ENCODE assay signal across 17 cellular contexts in the genomic region with DNA sequence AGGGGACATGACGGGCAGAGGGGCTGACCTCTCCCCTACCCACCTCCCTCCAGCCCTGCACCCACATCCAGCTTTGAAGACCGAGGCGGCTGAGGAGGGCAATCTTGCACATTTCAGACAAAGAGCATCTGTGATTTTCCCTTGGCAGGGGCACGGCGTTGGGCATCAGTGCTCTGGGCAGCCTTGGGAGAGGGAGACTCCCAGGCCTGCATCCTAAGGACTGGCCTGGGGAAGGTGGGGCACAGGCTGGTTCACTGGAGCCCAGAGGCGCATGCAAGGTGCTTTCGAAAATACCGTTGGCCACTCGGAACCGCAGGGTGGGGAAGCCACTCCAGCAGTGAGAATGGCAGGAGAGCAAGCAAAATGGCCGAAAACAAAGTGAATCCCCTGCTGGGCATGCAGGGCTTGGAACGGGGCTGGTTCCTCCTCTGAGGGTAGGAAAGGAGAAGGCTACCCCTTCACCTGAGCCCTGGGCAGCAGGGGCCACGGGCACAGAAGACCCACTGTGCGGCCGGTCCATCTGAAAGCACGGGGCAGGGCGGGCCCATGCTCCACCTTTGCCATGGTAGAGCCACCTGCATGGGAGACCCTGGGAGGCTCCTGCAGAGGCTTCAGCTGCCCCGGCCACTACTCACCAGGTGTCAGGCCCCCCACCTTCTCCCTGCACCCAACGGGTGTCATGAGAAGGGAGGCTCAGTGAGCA. TPM values are rescaled to one million over a fixed set of nuclear protein-coding genes. Genes with fewer than 3 reads are reported as not detected.
DNase-seq lines count a peak whose midpoint lies in the region; ATAC-seq and TF ChIP-seq lines count a peak whose summit lies in the region.
"Had no signal": no experiment of that assay in that cellular context is flagged by ENCODE, and none has a peak within 500 bp of the region (broad histone marks: within the 10 kb centered on the region; RNA-seq: fewer than 3 reads in every experiment).

No MANE protein-coding gene starts in this region.

- no peaks in the 10 kb centered on the region for H3K36me3 ChIP-seq in prostate gland

- WGBS in prostate gland: 96% methylated on average over 19 of the region's 19 CpGs

- H3K4me3 ChIP-seq in prostate gland: no peak overlapping the region
- H3K4me3 ChIP-seq: GM12878, GM23248 had no signal

- H3K4me3 Mint-ChIP-seq in natural killer cell treated with Interleukin-12 subunit alpha and Interleukin-12 subunit beta and Interleukin-15 and Interleukin-18, amount 100 ng/mL, for 72 hours: no peak overlapping the region
- no peak overlapping the region for H3K4me3 Mint-ChIP-seq in natural killer cell
- H3K4me3 Mint-ChIP-seq: B cell; CD4-positive, alpha-beta T cell had no signal

- intact Hi-C loops in natural killer cell (cut with micrococcal nuclease) (no loop called here), sciatic nerve (cut with DNase I) (no loop called here), prostate gland (cut with DNase I) (no loop called here)

- H3K36me3 Mint-ChIP-seq in natural killer cell treated with Interleukin-12 subunit alpha and Interleukin-12 subunit beta and Interleukin-15 and Interleukin-18, amount 100 ng/mL, for 72 hours: no peaks in the 10 kb centered on the region
- H3K36me3 Mint-ChIP-seq in natural killer cell: no peaks in the 10 kb centered on the region

- DNase-seq in natural killer cell treated with Interleukin-12 subunit alpha and Interleukin-12 subunit beta and Interleukin-15 and Interleukin-18, amount 100 ng/mL, for 72 hours (ENCODE audit: low spot score): peak; percentile 20
- DNase-seq in natural killer cell (no peak), mesenteric fat pad (ENCODE audit: low spot score) (peak; percentile 83), sciatic nerve (ENCODE audit: low spot score) (peak; percentile 42), DMS153 (lab: John Stamatoyannopoulos, UW) (no peak), prostate gland (ENCODE audit: low spot score) (no peak), NCI-H1417 (lab: John Stamatoyannopoulos, UW) (no peak)
- DNase-seq: C1 segment of cervical spinal cord; Calu3; CD4-positive, alpha-beta T cell; DMS 273 treated with DMSO at 0.1 percent for 48 hours; DMS79; GM23248 had no signal

- H3K27ac Mint-ChIP-seq in natural killer cell treated with Interleukin-12 subunit alpha and Interleukin-12 subunit beta and Interleukin-15 and Interleukin-18, amount 100 ng/mL, for 72 hours: no peak overlapping the region
- H3K27ac Mint-ChIP-seq in natural killer cell: no peak overlapping the region
- H3K27ac Mint-ChIP-seq: B cell; CD4-positive, alpha-beta T cell had no signal

- no peak for ATAC-seq in natural killer cell treated with Interleukin-12 subunit alpha and Interleukin-12 subunit beta and Interleukin-15 and Interleukin-18, amount 100 ng/mL, for 72 hours
- ATAC-seq in natural killer cell (no peak), sciatic nerve (no peak)
- ATAC-seq: GM12878, HCT116 had no signal

- H3K9me3 ChIP-seq in prostate gland: no peaks in the 10 kb centered on the region

- no peak for TF ChIP-seq POLR2A in prostate gland (IDR thresholded peaks at IDR 0.05)

- TF ChIP-seq CTCF in natural killer cell (IDR thresholded peaks at IDR 0.05): no peak
- TF ChIP-seq CTCF in prostate gland (IDR thresholded peaks at IDR 0.05): no peak

- H3K4me1 ChIP-seq in prostate gland (replicated peaks): no peaks in the 10 kb centered on the region

- no peaks in the 10 kb centered on the region for H3K9me3 Mint-ChIP-seq in natural killer cell treated with Interleukin-12 subunit alpha and Interleukin-12 subunit beta and Interleukin-15 and Interleukin-18, amount 100 ng/mL, for 72 hours
- H3K9me3 Mint-ChIP-seq in natural killer cell: no peaks in the 10 kb centered on the region
- H3K9me3 Mint-ChIP-seq: CD4-positive, alpha-beta T cell had no signal

- H3K27me3 Mint-ChIP-seq in natural killer cell treated with Interleukin-12 subunit alpha and Interleukin-12 subunit beta and Interleukin-15 and Interleukin-18, amount 100 ng/mL, for 72 hours: no peaks in the 10 kb centered on the region
- H3K27me3 Mint-ChIP-seq in natural killer cell (ENCODE audit: low read depth in 2 of 2): peaks cover 0 to 2% of the 10 kb centered on the region in 2 donors
- H3K27me3 Mint-ChIP-seq: B cell; CD4-positive, alpha-beta T cell had no signal

- H3K27ac ChIP-seq in prostate gland: no peak overlapping the region
- H3K27ac ChIP-seq: GM23248, HL-60 had no signal

- no peaks in the 10 kb centered on the region for H3K4me1 Mint-ChIP-seq in natural killer cell treated with Interleukin-12 subunit alpha and Interleukin-12 subunit beta and Interleukin-15 and Interleukin-18, amount 100 ng/mL, for 72 hours (ENCODE audit: low read depth in 2 of 2)
- no peaks in the 10 kb centered on the region for H3K4me1 Mint-ChIP-seq in natural killer cell
- H3K4me1 Mint-ChIP-seq: B cell had no signal

- no peaks in the 10 kb centered on the region for H3K27me3 ChIP-seq in prostate gland (replicated peaks; ENCODE audit: insufficient read depth)

RNA-seq across cellular contexts. Expression of gene EBF3, which starts 49.8 kb away (rescaled TPM):
- total RNA-seq in natural killer cell treated with Interleukin-12 subunit alpha and Interleukin-12 subunit beta and Interleukin-15 and Interleukin-18, amount 100 ng/mL, for 72 hours: not detected
- total RNA-seq in natural killer cell: not detected
- 28.6 TPM for total RNA-seq in mesenteric fat pad
- total RNA-seq in sciatic nerve: 38.9 TPM
- total RNA-seq in prostate gland: 1 to 10 TPM; 1.5 to 7.8 TPM
- total RNA-seq: B cell; Calu3; CD4-positive, alpha-beta T cell; GM12878 had no signal

Comparison
In these comparisons a context has a peak if more than half of its experiments do, and no peak if none do; other contexts are left out.
1. DNase-seq: peak in natural killer cell treated with Interleukin-12 subunit alpha and Interleukin-12 subunit beta and Interleukin-15 and Interleukin-18, amount 100 ng/mL, for 72 hours (single experiment), mesenteric fat pad (single experiment) and sciatic nerve (single experiment); none in natural killer cell (single experiment), DMS153 (single experiment), prostate gland (single experiment) and NCI-H1417 (0 of 3).